Comparison of ENCODE assay signal across 28 cellular contexts in the genomic region with DNA sequence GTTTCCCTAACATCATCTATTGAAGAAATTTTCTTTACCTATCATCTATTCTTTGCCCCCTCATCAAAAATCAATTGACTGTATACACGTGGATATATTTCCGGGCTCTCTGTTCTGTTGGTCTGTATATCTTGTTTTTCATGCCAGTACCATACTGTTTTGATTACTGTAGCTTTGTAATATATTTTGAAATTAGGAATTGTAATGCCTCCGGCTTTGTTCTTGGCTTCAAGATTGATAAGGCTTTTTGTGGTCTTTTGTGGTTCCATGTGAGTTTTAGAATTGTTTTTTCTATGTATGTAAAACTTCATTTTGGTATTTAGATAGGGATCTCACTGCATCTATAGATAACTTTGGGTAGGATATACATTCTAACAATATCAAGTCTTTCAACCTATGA.
"Had no signal": no experiment of that assay in that cellular context is flagged by ENCODE, and none has a peak within 500 bp of the region (broad histone marks: within the 10 kb centered on the region; RNA-seq: fewer than 3 reads in every experiment).

No MANE protein-coding gene starts in this region.

- H3K4me1 ChIP-seq: body of pancreas, colonic mucosa had no signal

- ATAC-seq: activated T-helper 17 cell treated with anti-CD3 and anti-CD28 coated beads, Interleukin-2, amount 50 U/mL, for 72 hours; body of pancreas; esophagus mucosa; T-helper 17 cell had no signal

- FAIRE-seq: endometrium, endothelial cell of umbilical vein, frontal cortex had no signal

- H3K4me3 ChIP-seq: body of pancreas, colonic mucosa had no signal

- H3K9me3 ChIP-seq: body of pancreas, colonic mucosa had no signal

- DNase-seq: activated CD4-positive, alpha-beta memory T cell treated with anti-CD3 and anti-CD28 coated beads, Interleukin-2, amount 10 ng/mL, durations not matched to agents 7 days and 5 days; activated CD4-positive, alpha-beta T cell treated with anti-CD3 and anti-CD28 coated beads for 1 hour; activated CD4-positive, alpha-beta T cell treated with anti-CD3 and anti-CD28 coated beads for 4 hours; activated CD4-positive, alpha-beta T cell treated with anti-CD3 and anti-CD28 coated beads, Interleukin-2, amount 10 ng/mL, durations not matched to agents 7 days and 5 days; activated CD4-positive, alpha-beta T cell treated with anti-CD3 and anti-CD28 coated beads, Interleukin-2, amount 50 U/mL, for 4 hours; activated CD8-positive, alpha-beta memory T cell treated with anti-CD3 and anti-CD28 coated beads, Interleukin-2, amount 50 U/mL, for 48 hours; activated effector memory CD4-positive, alpha-beta T cell treated with Interleukin-2 at 50 U/mL for 16 hours; activated gamma-delta T cell treated with Interleukin-2 at 50 U/mL for 16 hours; activated naive CD4-positive, alpha-beta T cell treated with anti-CD3 and anti-CD28 coated beads, Interleukin-2, amount 50 U/mL, for 16 hours; activated naive CD4-positive, alpha-beta T cell treated with Interleukin-2 at 50 U/mL for 16 hours; activated T-cell treated with anti-CD3 and anti-CD28 coated beads for 4 hours; activated T-cell treated with anti-CD3 and anti-CD28 coated beads, Interleukin-2, amount 50 U/mL, for 24 hours; amniotic stem cell; anterior cingulate cortex; body of pancreas; caudate nucleus; colonic mucosa; effector CD8-positive, alpha-beta T cell; foreskin fibroblast; head of caudate nucleus; T-helper 1 cell; T-helper 17 cell; T1000 had no signal

- H3K27ac ChIP-seq: body of pancreas, colonic mucosa had no signal

- H3K27me3 ChIP-seq: body of pancreas, colonic mucosa had no signal
